21 cellular contexts compared by ENCODE assay signal in genomic region chr9:5578698-5579085, GRCh38. TPM values are rescaled to one million over a fixed set of nuclear protein-coding genes. Genes with fewer than 3 reads are reported as not detected.
DNase-seq lines count a peak whose midpoint lies in the region; ATAC-seq and TF ChIP-seq lines count a peak whose summit lies in the region.
"Had no signal": no experiment of that assay in that cellular context is flagged by ENCODE, and none has a peak within 500 bp of the region (broad histone marks: within the 10 kb centered on the region; RNA-seq: fewer than 3 reads in every experiment).

No MANE protein-coding gene starts in this region.

- TF ChIP-seq POLR2A in sigmoid colon (IDR thresholded peaks at IDR 0.05) (no peak), uterus (IDR thresholded peaks at IDR 0.05) (no peak)

- ATAC-seq in CD4-positive, CD25-positive, alpha-beta regulatory T cell (ENCODE audit: low read depth in 2 of 2): no peak
- ATAC-seq in RWPE2 (ENCODE audit: low read depth): 0 out of 3 replicates have a peak, but pooled peaks have one; percentile 50

- intact Hi-C loops in sigmoid colon (cut with DNase I) (no loop called here), uterus (cut with DNase I; ENCODE audit: low total_unique reads) (no loop called here)

- H3K4me2 ChIP-seq in BLaER1: peak overlapping the region; percentile 27; the same call in 1 of the 2 replicates

- peaks cover 0 to 3% (median 0%) of the 10 kb centered on the region in 7 donors for H3K9me3 Mint-ChIP-seq in CD4-positive, CD25-positive, alpha-beta regulatory T cell
- H3K9me3 Mint-ChIP-seq: central memory CD8-positive, alpha-beta T cell had no signal

- H3K4me1 ChIP-seq in BLaER1: peaks cover 56% of the 10 kb centered on the region
- no peaks in the 10 kb centered on the region for H3K4me1 ChIP-seq in CD4-positive, CD25-positive, alpha-beta regulatory T cell (ENCODE audit: control insufficient read depth, insufficient read depth, low read length, poor library complexity, severe bottlenecking)
- peaks cover 5% of the 10 kb centered on the region for H3K4me1 ChIP-seq in RWPE2 (ENCODE audit: insufficient read depth, poor library complexity, severe bottlenecking)
- H3K4me1 ChIP-seq in sigmoid colon: no peaks in the 10 kb centered on the region
- H3K4me1 ChIP-seq in uterus: no peaks in the 10 kb centered on the region

- no peak for DNase-seq in CD4-positive, CD25-positive, alpha-beta regulatory T cell
- DNase-seq in RWPE2 (ENCODE audit: low spot score) (no peak), epithelial cell of prostate (ENCODE audit: low read depth, low spot score) (no peak), sigmoid colon (no peak), uterus (no peak), ecto neural progenitor cell (ENCODE audit: low spot score) (no peak)
- DNase-seq: activated CD4-positive, alpha-beta T cell treated with anti-CD3 and anti-CD28 coated beads, Interleukin-2, amount 50 U/mL, for 1 hour; activated CD8-positive, alpha-beta memory T cell treated with anti-CD3 and anti-CD28 coated beads, Interleukin-2, amount 50 U/mL, for 4 hours; activated naive CD4-positive, alpha-beta T cell treated with Interleukin-2 at 50 U/mL for 16 hours; AML-193; effector CD8-positive, alpha-beta T cell; glutamatergic neuron; NCI-H1436 treated with DMSO at 0.1 percent for 48 hours; NCI-H524 treated with DMSO at 0.1 percent for 48 hours; Right ventricle myocardium superior; SW 1271 had no signal

- peak overlapping the region; percentile 6 to 64 (median 38) for H3K27ac Mint-ChIP-seq in CD4-positive, CD25-positive, alpha-beta regulatory T cell
- H3K27ac Mint-ChIP-seq: IgD-negative memory B cell, progenitor cell of endocrine pancreas had no signal

- H3K27me3 ChIP-seq in BLaER1: no peaks in the 10 kb centered on the region
- no peaks in the 10 kb centered on the region for H3K27me3 ChIP-seq in CD4-positive, CD25-positive, alpha-beta regulatory T cell (ENCODE audit: control insufficient read depth, insufficient read depth, low read length)
- H3K27me3 ChIP-seq in RWPE2 (ENCODE audit: insufficient read depth, poor library complexity, severe bottlenecking): no peaks in the 10 kb centered on the region
- no peaks in the 10 kb centered on the region for H3K27me3 ChIP-seq in sigmoid colon
- H3K27me3 ChIP-seq in uterus: no peaks in the 10 kb centered on the region

- TF ChIP-seq EP300 in sigmoid colon (IDR thresholded peaks at IDR 0.05): no peak

- H3K9me3 ChIP-seq in BLaER1 (peaks cover 6% of the 10 kb centered on the region; the same call in 1 of the 2 replicates), RWPE2 (ENCODE audit: severe bottlenecking) (no peaks in the 10 kb centered on the region), sigmoid colon (no peaks in the 10 kb centered on the region), uterus (no peaks in the 10 kb centered on the region)
- H3K9me3 ChIP-seq in CD4-positive, CD25-positive, alpha-beta regulatory T cell (ENCODE audit: control insufficient read depth in 2 of 2, low read length in 2 of 2): no peaks in the 10 kb centered on the region

- TF ChIP-seq CTCF in RWPE2 (IDR thresholded peaks at IDR 0.05; ENCODE audit: poor library complexity, severe bottlenecking) (no peak), sigmoid colon (IDR thresholded peaks at IDR 0.05) (no peak), uterus (IDR thresholded peaks at IDR 0.05) (no peak)

- peaks cover 0 to 9% (median 8%) of the 10 kb centered on the region in 4 donors for H3K4me1 Mint-ChIP-seq in CD4-positive, CD25-positive, alpha-beta regulatory T cell

- no peak overlapping the region for H3K9ac ChIP-seq in BLaER1

- H4K20me1 ChIP-seq in BLaER1: no peaks in the 10 kb centered on the region

- H3K27me3 Mint-ChIP-seq in CD4-positive, CD25-positive, alpha-beta regulatory T cell: no peaks in the 10 kb centered on the region
- H3K27me3 Mint-ChIP-seq: central memory CD8-positive, alpha-beta T cell; IgD-negative memory B cell; progenitor cell of endocrine pancreas had no signal

- peaks cover 16% of the 10 kb centered on the region for H3K36me3 Mint-ChIP-seq in CD4-positive, CD25-positive, alpha-beta regulatory T cell

- H3K4me3 ChIP-seq in BLaER1: no peak overlapping the region
- H3K4me3 ChIP-seq in CD4-positive, CD25-positive, alpha-beta regulatory T cell (ENCODE audit: low read depth, low read length): no peak overlapping the region
- H3K4me3 ChIP-seq in RWPE2 (ENCODE audit: severe bottlenecking): no peak overlapping the region
- H3K4me3 ChIP-seq in sigmoid colon: no peak overlapping the region
- H3K4me3 ChIP-seq in uterus: no peak overlapping the region

- no peak overlapping the region for H3K27ac ChIP-seq in BLaER1
- no peak overlapping the region for H3K27ac ChIP-seq in CD4-positive, CD25-positive, alpha-beta regulatory T cell (ENCODE audit: insufficient read depth, low read length, poor library complexity, severe bottlenecking)
- peak overlapping the region; percentile 11 for H3K27ac ChIP-seq in RWPE2 (ENCODE audit: poor library complexity, severe bottlenecking)
- H3K27ac ChIP-seq in epithelial cell of prostate: peak overlapping the region; percentile 66
- no peak overlapping the region for H3K27ac ChIP-seq in sigmoid colon
- no peak overlapping the region for H3K27ac ChIP-seq in uterus
- H3K27ac ChIP-seq: HL-60 had no signal

- H3K4me3 Mint-ChIP-seq in CD4-positive, CD25-positive, alpha-beta regulatory T cell: no peak overlapping the region
- H3K4me3 Mint-ChIP-seq: central memory CD8-positive, alpha-beta T cell had no signal

- H3K36me3 ChIP-seq in BLaER1 (peaks cover 17% of the 10 kb centered on the region; the same call in 1 of the 2 replicates), RWPE2 (ENCODE audit: low read depth) (no peaks in the 10 kb centered on the region), sigmoid colon (no peaks in the 10 kb centered on the region), uterus (no peaks in the 10 kb centered on the region)
- H3K36me3 ChIP-seq in CD4-positive, CD25-positive, alpha-beta regulatory T cell (ENCODE audit: control insufficient read depth, insufficient read depth, low read length): no peaks in the 10 kb centered on the region

RNA-seq across cellular contexts. Expression of gene RIC1, which starts 50.2 kb away (rescaled TPM):
- 29.9 TPM for total RNA-seq in CD4-positive, CD25-positive, alpha-beta regulatory T cell
- polyA plus RNA-seq in CD4-positive, CD25-positive, alpha-beta regulatory T cell: 1 to 10 TPM; 5.0 to 8.8 (median 6.4) TPM
- total RNA-seq in sigmoid colon (10 to 100 TPM; 29.1 to 44.3 (median 32.3) TPM), uterus (100 to 1,000 TPM in 1 of 4 donors, 10 to 100 TPM in 3; 24.1 to 106 (median 52.5) TPM)
- 1 to 10 TPM; 3.0 to 6.3 (median 4.2) TPM for polyA plus RNA-seq in sigmoid colon

Comparison
In these comparisons a context has a peak if more than half of its experiments do, and no peak if none do; other contexts are left out.
1. H3K27ac ChIP-seq: peak in RWPE2 (single experiment) and epithelial cell of prostate (single experiment); none in BLaER1 (single experiment), CD4-positive, CD25-positive, alpha-beta regulatory T cell (single experiment), sigmoid colon (0 of 4) and uterus (0 of 2).